Comparison of ENCODE assay signal across 10 cellular contexts in the genomic region with DNA sequence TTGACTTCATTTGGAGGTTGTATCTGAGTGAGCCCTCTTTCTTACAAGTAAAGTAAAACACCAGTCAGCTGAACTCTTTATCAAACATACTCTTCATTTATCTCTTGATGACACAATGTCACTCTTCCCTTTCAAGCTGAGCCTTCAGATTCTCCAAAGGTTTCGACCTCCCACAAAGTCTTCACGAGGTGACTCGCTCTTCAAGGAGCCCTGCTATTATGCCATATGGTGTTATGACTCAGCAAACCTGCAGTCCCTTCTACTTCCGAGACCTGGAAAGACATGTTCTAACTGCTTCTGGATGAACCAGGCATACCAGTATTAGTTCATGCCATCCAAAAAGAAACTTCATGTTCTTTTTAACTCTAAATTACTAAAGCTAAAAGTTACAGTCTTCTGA. TPM values are rescaled to one million over a fixed set of nuclear protein-coding genes. Genes with fewer than 3 reads are reported as not detected.
A peak's percentile ranks its signal among the peaks of the same experiment; 100 is the strongest.
DNase-seq lines count a peak whose midpoint lies in the region; ATAC-seq and TF ChIP-seq lines count a peak whose summit lies in the region.
"Had no signal": no experiment of that assay in that cellular context is flagged by ENCODE, and none has a peak within 500 bp of the region (broad histone marks: within the 10 kb centered on the region; RNA-seq: fewer than 3 reads in every experiment).

No MANE protein-coding gene starts in this region.

- POLR2A ChIA-PET in A673 (lab: Charles Lee; ENCODE audit: low non-redundant PET), result no interaction called here

- H3K4me3 ChIP-seq in A673 (ENCODE audit: low read depth, low read length, poor library complexity, severe bottlenecking), result no peak overlapping the region
- no peak overlapping the region for H3K4me3 ChIP-seq in hepatocyte

- H3K27me3 Mint-ChIP-seq in T-helper 17 cell, result peaks cover 39% of the 10 kb centered on the region
- H3K27me3 Mint-ChIP-seq in stimulated activated naive B cell treated with anti-CD40 and anti-IgM and Interleukin-4, amounts not matched to agents 10 μg/mL and 1 μg/mL and 100 μg/mL, for 72 hours, result no peaks in the 10 kb centered on the region

- no peaks in the 10 kb centered on the region for H3K79me2 ChIP-seq in hepatocyte

- H3K27ac ChIP-seq in A673 (ENCODE audit: low read depth, low read length, poor library complexity, severe bottlenecking) (peak overlapping the region; percentile 70), hepatocyte (no peak overlapping the region)

- CTCF ChIA-PET in A673 (lab: Charles Lee), result interaction anchor here (0.6 to 1.3 kb wide), 2 partner anchors 258 to 397 kb away, joined by 3 read pairs; no protein-coding TSS in a partner anchor

- H3K4me2 ChIP-seq in hepatocyte, result no peak overlapping the region

- no peak overlapping the region for H3K4me3 Mint-ChIP-seq in T-helper 17 cell
- H3K4me3 Mint-ChIP-seq in stimulated activated naive B cell treated with anti-CD40 and anti-IgM and Interleukin-4, amounts not matched to agents 10 μg/mL and 1 μg/mL and 100 μg/mL, for 72 hours, result no peak overlapping the region
- H3K4me3 Mint-ChIP-seq: activated naive CD8-positive, alpha-beta T cell treated with anti-CD3 and anti-CD28 coated beads, Interleukin-2, amount 10 ng/mL, durations not matched to agents 7 days and 5 days had no signal

- peak; percentile 82 for DNase-seq in A673 (ENCODE audit: low spot score)
- peak; percentile 87 for DNase-seq in HPDE6-E6E7 (ENCODE audit: extremely low spot score)
- DNase-seq in SW 1271 (lab: John Stamatoyannopoulos, UW), result peak; percentile 62 to 82
- DNase-seq in hepatocyte (ENCODE audit: low spot score), result peak; percentile 66
- no peak for DNase-seq in germinal center (ENCODE audit: low spot score)
- DNase-seq in activated CD4-positive, alpha-beta T cell treated with anti-CD3 and anti-CD28 coated beads for 4 hours, result no peak
- no peak for DNase-seq in T-helper 17 cell
- no peak for DNase-seq in stimulated activated naive B cell treated with anti-CD40 and anti-IgM and Interleukin-4, amounts not matched to agents 10 μg/mL and 1 μg/mL and 100 μg/mL, for 72 hours
- DNase-seq: activated naive CD8-positive, alpha-beta T cell treated with anti-CD3 and anti-CD28 coated beads, Interleukin-2, amount 10 ng/mL, durations not matched to agents 7 days and 5 days had no signal

- peaks cover 2% of the 10 kb centered on the region for H3K4me1 Mint-ChIP-seq in T-helper 17 cell
- H3K4me1 Mint-ChIP-seq in stimulated activated naive B cell treated with anti-CD40 and anti-IgM and Interleukin-4, amounts not matched to agents 10 μg/mL and 1 μg/mL and 100 μg/mL, for 72 hours, result peaks cover 1 to 6% of the 10 kb centered on the region in 2 donors

- no peaks in the 10 kb centered on the region for H3K9me2 ChIP-seq in hepatocyte (replicated peaks; ENCODE audit: insufficient read depth)

- WGBS in hepatocyte (ENCODE audit: low lambda C conversion rate, missing lambda C conversion rate), result 24% methylated on average over 4 of the region's 4 CpGs

- no peaks in the 10 kb centered on the region for H4K20me1 ChIP-seq in hepatocyte (ENCODE audit: insufficient read depth, poor library complexity, severe bottlenecking)

- BruUV-seq in A673 (replicated peaks; lab: Mats Ljungman, UMichigan), result no TSS peak

- H3K36me3 ChIP-seq in A673 (ENCODE audit: insufficient read depth, low read length, poor library complexity, severe bottlenecking) (no peaks in the 10 kb centered on the region), hepatocyte (replicated peaks; ENCODE audit: insufficient read depth, low read depth) (no peaks in the 10 kb centered on the region)

- H2AFZ ChIP-seq in hepatocyte, result no peak overlapping the region

- intact Hi-C loops in A673 (cut with micrococcal nuclease; ENCODE audit: unreplicated experiment), result loop anchor here (5.0 kb wide), 3 partner anchors 70 to 670 kb away; no protein-coding TSS in a partner anchor

- H3K9me3 Mint-ChIP-seq in stimulated activated naive B cell treated with anti-CD40 and anti-IgM and Interleukin-4, amounts not matched to agents 10 μg/mL and 1 μg/mL and 100 μg/mL, for 72 hours, result no peaks in the 10 kb centered on the region
- H3K9me3 Mint-ChIP-seq: activated naive CD8-positive, alpha-beta T cell treated with anti-CD3 and anti-CD28 coated beads, Interleukin-2, amount 10 ng/mL, durations not matched to agents 7 days and 5 days had no signal

- H3K36me3 Mint-ChIP-seq in T-helper 17 cell (ENCODE audit: low read depth), result no peaks in the 10 kb centered on the region
- no peaks in the 10 kb centered on the region for H3K36me3 Mint-ChIP-seq in stimulated activated naive B cell treated with anti-CD40 and anti-IgM and Interleukin-4, amounts not matched to agents 10 μg/mL and 1 μg/mL and 100 μg/mL, for 72 hours
- H3K36me3 Mint-ChIP-seq: activated naive CD8-positive, alpha-beta T cell treated with anti-CD3 and anti-CD28 coated beads, Interleukin-2, amount 10 ng/mL, durations not matched to agents 7 days and 5 days had no signal

- H3K9me3 ChIP-seq in A673 (ENCODE audit: low read depth, low read length, poor library complexity, severe bottlenecking), result no peaks in the 10 kb centered on the region
- H3K9me3 ChIP-seq in hepatocyte (ENCODE audit: low read depth), result no peaks in the 10 kb centered on the region
- H3K9me3 ChIP-seq in T-helper 17 cell (ENCODE audit: control insufficient read depth, low read length, poor library complexity, severe bottlenecking), result no peaks in the 10 kb centered on the region

- peaks cover 36% of the 10 kb centered on the region for H3K4me1 ChIP-seq in A673 (ENCODE audit: insufficient read depth, low read length, poor library complexity, severe bottlenecking)
- no peaks in the 10 kb centered on the region for H3K4me1 ChIP-seq in hepatocyte (ENCODE audit: insufficient read depth)

- no peak overlapping the region for H3K27ac Mint-ChIP-seq in T-helper 17 cell
- H3K27ac Mint-ChIP-seq in stimulated activated naive B cell treated with anti-CD40 and anti-IgM and Interleukin-4, amounts not matched to agents 10 μg/mL and 1 μg/mL and 100 μg/mL, for 72 hours, result no peak overlapping the region
- H3K27ac Mint-ChIP-seq: activated naive CD8-positive, alpha-beta T cell treated with anti-CD3 and anti-CD28 coated beads, Interleukin-2, amount 10 ng/mL, durations not matched to agents 7 days and 5 days had no signal

- no peak for ATAC-seq in T-helper 17 cell
- ATAC-seq in stimulated activated naive B cell treated with anti-CD40 and anti-IgM and Interleukin-4, amounts not matched to agents 10 μg/mL and 1 μg/mL and 100 μg/mL, for 72 hours (replicated peaks), result no peak

- H3K27me3 ChIP-seq in A673 (replicated peaks; ENCODE audit: insufficient read depth, low read depth, low read length, poor library complexity) (no peaks in the 10 kb centered on the region), hepatocyte (no peaks in the 10 kb centered on the region)

- no peak for TF ChIP-seq CTCF in A673 (conservative IDR thresholded peaks at IDR 0.05; ENCODE audit: low read depth, low read length)
- TF ChIP-seq CTCF in hepatocyte (IDR thresholded peaks at IDR 0.05; ENCODE audit: poor library complexity), result no peak

RNA-seq across cellular contexts. Expression of gene AADAC, which starts 23.1 kb away (rescaled TPM):
- 0.43 TPM in 1 of 2 replicates, not detected in the other for total RNA-seq in A673 (2021)
- 88.5 and 94.0 TPM in 2 replicates for total RNA-seq in hepatocyte
- polyA plus RNA-seq in hepatocyte, result 30.5 and 47.8 TPM in 2 replicates
- total RNA-seq in T-helper 17 cell, result not detected
- total RNA-seq: activated naive CD8-positive, alpha-beta T cell treated with anti-CD3 and anti-CD28 coated beads, Interleukin-2, amount 10 ng/mL, durations not matched to agents 7 days and 5 days; pulmonary artery endothelial cell had no signal

RNA-seq across cellular contexts. Expression of gene SUCNR1, which starts 36.4 kb away (rescaled TPM):
- total RNA-seq in A673 (2021), result 0.35 and 0.41 TPM in 2 replicates
- 0.80 and 1.7 TPM in 2 replicates for total RNA-seq in hepatocyte
- 0.40 and 0.45 TPM in 2 replicates for polyA plus RNA-seq in hepatocyte
- 1 to 10 TPM in 1 of 2 donors, not detected in 1; 1.6 TPM for total RNA-seq in T-helper 17 cell

Comparison
In these comparisons a context has a peak if more than half of its experiments do, and no peak if none do; other contexts are left out.
1. DNase-seq: peak in A673 (single experiment), HPDE6-E6E7 (single experiment), SW 1271 (2 of 2) and hepatocyte (single experiment); none in germinal center (single experiment), activated CD4-positive, alpha-beta T cell treated with anti-CD3 and anti-CD28 coated beads for 4 hours (0 of 2), T-helper 17 cell (0 of 3) and stimulated activated naive B cell treated with anti-CD40 and anti-IgM and Interleukin-4, amounts not matched to agents 10 μg/mL and 1 μg/mL and 100 μg/mL, for 72 hours (single experiment).
2. RNA of gene AADAC, which starts 23.1 kb away (total RNA-seq): 88.5 to 94.0 TPM in hepatocyte; 0.43 TPM in A673 and not detected in T-helper 17 cell; every median in the first group is over 10 times any median in the second.